Comparison of ENCODE assay signal across 13 cellular contexts in genomic region chr1:81548918-81549587, GRCh38.
DNase-seq lines count a peak whose midpoint lies in the region; ATAC-seq, FAIRE-seq and TF ChIP-seq lines count a peak whose summit lies in the region.
"Had no signal": no experiment of that assay in that cellular context is flagged by ENCODE, and none has a peak within 500 bp of the region (broad histone marks: within the 10 kb centered on the region; RNA-seq: fewer than 3 reads in every experiment).

No MANE protein-coding gene starts in this region.

- no peaks in the 10 kb centered on the region for H3K79me1 ChIP-seq in mesendoderm (ENCODE audit: low read length)

- peak overlapping the region; percentile 18 for H3K27ac ChIP-seq in mesendoderm (ENCODE audit: low read depth, low read length)
- no peak overlapping the region for H3K27ac ChIP-seq in adrenal gland
- no peak overlapping the region for H3K27ac ChIP-seq in aorta (ENCODE audit: low read depth in 1 of 2, low read length in 2 of 2)

- H3K27me3 ChIP-seq in mesendoderm (ENCODE audit: insufficient read depth, low read length, poor library complexity): no peaks in the 10 kb centered on the region
- no peaks in the 10 kb centered on the region for H3K27me3 ChIP-seq in adrenal gland
- no peaks in the 10 kb centered on the region for H3K27me3 ChIP-seq in aorta (ENCODE audit: control insufficient read depth in 1 of 2, insufficient read depth in 2 of 2, low read length in 1 of 2)

- FAIRE-seq in GM19239 (lab: Jason Lieb, UNC): peak; percentile 87

- H3K36me3 ChIP-seq in mesendoderm (ENCODE audit: control insufficient read depth, insufficient read depth, low read length) (no peaks in the 10 kb centered on the region), adrenal gland (replicated peaks in 1 of 2) (no peaks in the 10 kb centered on the region), aorta (ENCODE audit: control insufficient read depth in 1 of 2, insufficient read depth in 2 of 2, low read length in 1 of 2) (no peaks in the 10 kb centered on the region)

- H3K4me1 ChIP-seq in mesendoderm (ENCODE audit: control insufficient read depth, low read depth, low read length): peaks cover 15% of the 10 kb centered on the region
- no peaks in the 10 kb centered on the region for H3K4me1 ChIP-seq in adrenal gland (replicated peaks in 1 of 2)
- no peaks in the 10 kb centered on the region for H3K4me1 ChIP-seq in aorta (ENCODE audit: control insufficient read depth in 1 of 2, insufficient read depth in 2 of 2, low read length in 2 of 2)

- H3K23ac ChIP-seq in mesendoderm (ENCODE audit: low read length): no peak overlapping the region

- peak overlapping the region; percentile 28 for H3K18ac ChIP-seq in mesendoderm (ENCODE audit: low read length)

- no peak overlapping the region for H3K4me3 ChIP-seq in mesendoderm (ENCODE audit: low read length)
- no peak overlapping the region for H3K4me3 ChIP-seq in adrenal gland
- no peak overlapping the region for H3K4me3 ChIP-seq in aorta (ENCODE audit: low read length in 2 of 2)

- H3K56ac ChIP-seq in mesendoderm (ENCODE audit: low read length): no peak overlapping the region

- peak; percentile 43 for ATAC-seq in HG02610 (IDR thresholded peaks at IDR 0.05; ENCODE audit: unreplicated experiment)
- ATAC-seq in HG03442 (IDR thresholded peaks at IDR 0.05; ENCODE audit: unreplicated experiment): peak; percentile 41
- no peak for ATAC-seq in aorta (ENCODE audit: low FRiP score)

- H3K79me2 ChIP-seq in mesendoderm (ENCODE audit: control insufficient read depth, insufficient read depth, low read length): no peaks in the 10 kb centered on the region

- H3K9me3 ChIP-seq in adrenal gland (replicated peaks in 1 of 3) (no peaks in the 10 kb centered on the region), aorta (ENCODE audit: control insufficient read depth, low read length) (no peaks in the 10 kb centered on the region)

- no peak overlapping the region for H4K5ac ChIP-seq in mesendoderm (ENCODE audit: low read length)

- DNase-seq in GM19239 (ENCODE audit: insufficient read length, low spot score): no peak
- DNase-seq in mesendoderm: peak; percentile 35
- no peak for DNase-seq in adrenal gland
- no peak for DNase-seq in aorta
- no peak for DNase-seq in stimulated activated CD8-positive, alpha-beta memory T cell treated with anti-CD3 and anti-CD28 coated beads, Interleukin-4, amount 100 ng/mL, for 48 hours
- no peak for DNase-seq in DMS79 treated with DMSO at 0.1 percent for 48 hours (lab: John Stamatoyannopoulos, UW)
- DNase-seq: activated CD4-positive, alpha-beta T cell treated with anti-CD3 and anti-CD28 coated beads, Interleukin-2, amount 10 ng/mL, durations not matched to agents 24 days and 14 days; GOT3; kidney; nucleus accumbens; Right ventricle myocardium superior had no signal

- no peak for TF ChIP-seq POLR2A in adrenal gland (IDR thresholded peaks at IDR 0.05)

- H2BK5ac ChIP-seq in mesendoderm (ENCODE audit: low read length): no peak overlapping the region

- no peak overlapping the region for H3K4me2 ChIP-seq in mesendoderm (ENCODE audit: low read length)

- H2BK15ac ChIP-seq in mesendoderm (replicated peaks; ENCODE audit: low read depth): peak overlapping the region; percentile 85

- H4K8ac ChIP-seq in mesendoderm (ENCODE audit: low read depth, low read length): no peak overlapping the region

- no peak overlapping the region for H3K9ac ChIP-seq in mesendoderm (ENCODE audit: low read length)

- WGBS in mesendoderm (ENCODE audit: extremely low coverage, insufficient coverage, low lambda C conversion rate): no CpG with 5 or more reads among the region's 3 CpGs
- WGBS in adrenal gland, 4 donors: 48 to 65% (median 59%) methylated on average over 3 of the region's 3 CpGs
- WGBS in aorta, 2 donors: 74 to 81% methylated on average over 3 of the region's 3 CpGs

- no peak for TF ChIP-seq CTCF in adrenal gland (IDR thresholded peaks at IDR 0.05)

- no peak overlapping the region for H2BK120ac ChIP-seq in mesendoderm (ENCODE audit: low read depth, low read length)

- no peak overlapping the region for H2AK5ac ChIP-seq in mesendoderm (ENCODE audit: low read length)

- H3K4ac ChIP-seq in mesendoderm (ENCODE audit: low read depth, low read length): no peak overlapping the region

- intact Hi-C loops in adrenal gland (cut with DNase I) (no loop called here), aorta (cut with DNase I) (no loop called here)
